ENCODE assay signal across 20 cellular contexts in genomic region chr1:65799601-65800000, GRCh38.
"Had no signal": no experiment of that assay in that cellular context is flagged by ENCODE, and none has a peak within 500 bp of the region (broad histone marks: within the 10 kb centered on the region; RNA-seq: fewer than 3 reads in every experiment).

No MANE protein-coding gene starts in this region.

- H3K4me1 ChIP-seq: body of pancreas, colonic mucosa, lower lobe of right lung, transverse colon, vagina had no signal

- H3K9me3 ChIP-seq: body of pancreas, colonic mucosa, lower lobe of right lung, transverse colon, vagina had no signal

- H3K4me3 ChIP-seq: body of pancreas, colonic mucosa, lower lobe of right lung, skin epidermis, transverse colon, vagina had no signal

- DNase-seq: activated B cell treated with CpG ODN at 0.5 μM for 24 hours; activated CD4-positive, alpha-beta T cell treated with anti-CD3 and anti-CD28 coated beads, Interleukin-2, amount 10 ng/mL, durations not matched to agents 24 days and 14 days; activated CD8-positive, alpha-beta memory T cell treated with anti-CD3 and anti-CD28 coated beads, Interleukin-2, amount 50 U/mL, for 4 hours; activated CD8-positive, alpha-beta T cell treated with anti-CD3 and anti-CD28 coated beads, Interleukin-2, amount 10 ng/mL, durations not matched to agents 7 days and 5 days; activated gamma-delta T cell; activated T-cell treated with anti-CD3 and anti-CD28 coated beads, Interleukin-2, amount 50 U/mL, for 72 hours; body of pancreas; caudate nucleus; colonic mucosa; left colon; lower lobe of right lung; nephron progenitor cell; right cardiac atrium; stimulated activated CD4-positive, alpha-beta T cell treated with anti-CD3 and anti-CD28 coated beads, Interleukin-4, amount 100 ng/mL, for 4 hours; stimulated activated CD8-positive, alpha-beta memory T cell treated with anti-CD3 and anti-CD28 coated beads, Interleukin-4, amount 100 ng/mL, for 48 hours; stimulated activated naive CD4-positive, alpha-beta T cell treated with Interleukin-2 at 50 U/mL for 16 hours; substantia nigra; transverse colon had no signal

- H3K27ac ChIP-seq: body of pancreas, colonic mucosa, lower lobe of right lung, skin epidermis, transverse colon, vagina had no signal

- H3K27me3 ChIP-seq: body of pancreas, colonic mucosa, vagina had no signal

- H3K36me3 ChIP-seq: colonic mucosa, lower lobe of right lung, transverse colon, vagina had no signal
